Comparison of ENCODE assay signal across 27 cellular contexts in genomic region chr14:53692451-53693330, GRCh38.
"Had no signal": no experiment of that assay in that cellular context is flagged by ENCODE, and none has a peak within 500 bp of the region (broad histone marks: within the 10 kb centered on the region; RNA-seq: fewer than 3 reads in every experiment).

No MANE protein-coding gene starts in this region.

- DNase-seq: activated CD4-positive, alpha-beta T cell treated with anti-CD3 and anti-CD28 coated beads, Interleukin-2, amount 10 ng/mL, durations not matched to agents 7 days and 5 days; activated CD4-positive, CD25-positive, alpha-beta regulatory T cell treated with anti-CD3 and anti-CD28 coated beads, Interleukin-2, amount 50 U/mL, for 72 hours; activated CD8-positive, alpha-beta T cell treated with anti-CD3 and anti-CD28 coated beads, Interleukin-2, amount 10 ng/mL, durations not matched to agents 7 days and 5 days; activated T-cell treated with anti-CD3 and anti-CD28 coated beads, Interleukin-2, amount 50 U/mL, for 1 hour; adrenal gland; brain microvascular endothelial cell; caudate nucleus; effector memory CD4-positive, alpha-beta T cell; glutamatergic neuron; hypothalamus; left ventricle myocardium superior; mammary epithelial cell; naive thymus-derived CD8-positive, alpha-beta T cell; retina; stimulated activated CD4-positive, alpha-beta T cell treated with anti-CD3 and anti-CD28 coated beads, Interleukin-2, amount 100 ng/mL, for 48 hours; stimulated activated CD8-positive, alpha-beta memory T cell treated with anti-CD3 and anti-CD28 coated beads, Interleukin-4, amount 100 ng/mL, for 48 hours; stimulated activated naive B cell treated with anti-CD40 and anti-IgM and Interleukin-4, amounts not matched to agents 10 μg/mL and 1 μg/mL and 100 μg/mL, for 72 hours; upper lobe of left lung; WERI-Rb-1 had no signal

- H3K9me3 Mint-ChIP-seq: activated CD4-positive, alpha-beta T cell treated with anti-CD3 and anti-CD28 coated beads, Interleukin-2, amount 10 ng/mL, durations not matched to agents 7 days and 5 days; mesothelial cell of epicardium; neural progenitor cell; stimulated activated naive B cell treated with anti-CD40 and anti-IgM and Interleukin-4, amounts not matched to agents 10 μg/mL and 1 μg/mL and 100 μg/mL, for 72 hours had no signal

- FAIRE-seq: frontal cortex, islet of Langerhans, TTC549 had no signal

- H3K4me1 Mint-ChIP-seq: activated CD4-positive, alpha-beta T cell treated with anti-CD3 and anti-CD28 coated beads, Interleukin-2, amount 10 ng/mL, durations not matched to agents 7 days and 5 days; activated T-helper 17 cell treated with anti-CD3 and anti-CD28 coated beads, Interleukin-2, amount 50 U/mL, for 72 hours; mesothelial cell of epicardium; naive thymus-derived CD8-positive, alpha-beta T cell; stimulated activated naive B cell treated with anti-CD40 and anti-IgM and Interleukin-4, amounts not matched to agents 10 μg/mL and 1 μg/mL and 100 μg/mL, for 72 hours had no signal

- H3K27me3 Mint-ChIP-seq: activated CD4-positive, alpha-beta T cell treated with anti-CD3 and anti-CD28 coated beads, Interleukin-2, amount 10 ng/mL, durations not matched to agents 7 days and 5 days; activated T-helper 17 cell treated with anti-CD3 and anti-CD28 coated beads, Interleukin-2, amount 50 U/mL, for 72 hours; progenitor cell of endocrine pancreas had no signal

- H3K27ac Mint-ChIP-seq: activated CD4-positive, alpha-beta T cell treated with anti-CD3 and anti-CD28 coated beads, Interleukin-2, amount 10 ng/mL, durations not matched to agents 7 days and 5 days; activated CD8-positive, alpha-beta T cell treated with anti-CD3 and anti-CD28 coated beads, Interleukin-2, amount 10 ng/mL, durations not matched to agents 7 days and 5 days; activated naive CD4-positive, alpha-beta T cell treated with anti-CD3 and anti-CD28 coated beads, Interleukin-2, amount 50 U/mL, for 72 hours; activated T-helper 17 cell treated with anti-CD3 and anti-CD28 coated beads, Interleukin-2, amount 50 U/mL, for 72 hours; mesothelial cell of epicardium; naive thymus-derived CD8-positive, alpha-beta T cell; neural progenitor cell; progenitor cell of endocrine pancreas; stimulated activated naive B cell treated with anti-CD40 and anti-IgM and Interleukin-4, amounts not matched to agents 10 μg/mL and 1 μg/mL and 100 μg/mL, for 72 hours had no signal

- H3K4me3 Mint-ChIP-seq: activated CD4-positive, alpha-beta T cell treated with anti-CD3 and anti-CD28 coated beads, Interleukin-2, amount 10 ng/mL, durations not matched to agents 7 days and 5 days; activated CD8-positive, alpha-beta T cell treated with anti-CD3 and anti-CD28 coated beads, Interleukin-2, amount 10 ng/mL, durations not matched to agents 7 days and 5 days; activated T-helper 17 cell treated with anti-CD3 and anti-CD28 coated beads, Interleukin-2, amount 50 U/mL, for 72 hours; mesothelial cell of epicardium; naive thymus-derived CD8-positive, alpha-beta T cell; neural progenitor cell; stimulated activated naive B cell treated with anti-CD40 and anti-IgM and Interleukin-4, amounts not matched to agents 10 μg/mL and 1 μg/mL and 100 μg/mL, for 72 hours had no signal

- H3K36me3 Mint-ChIP-seq: activated naive CD4-positive, alpha-beta T cell treated with anti-CD3 and anti-CD28 coated beads, Interleukin-2, amount 50 U/mL, for 72 hours; mesothelial cell of epicardium; naive thymus-derived CD8-positive, alpha-beta T cell; neural progenitor cell; stimulated activated naive B cell treated with anti-CD40 and anti-IgM and Interleukin-4, amounts not matched to agents 10 μg/mL and 1 μg/mL and 100 μg/mL, for 72 hours had no signal
